8 cellular contexts compared by ENCODE assay signal in genomic region chr4:498328-498919, GRCh38. TPM values are rescaled to one million over a fixed set of nuclear protein-coding genes. Genes with fewer than 3 reads are reported as not detected.
DNase-seq lines count a peak whose midpoint lies in the region; ATAC-seq and TF ChIP-seq lines count a peak whose summit lies in the region.

No MANE protein-coding gene starts in this region.

- H4K91ac ChIP-seq in IMR-90 (ENCODE audit: insufficient read depth, low read depth, low read length): no peak overlapping the region

- intact Hi-C loops in activated CD4-positive, alpha-beta T cell treated with anti-CD3 and anti-CD28 coated beads for 36 hours (cut with DNase I, micrococcal nuclease): loop anchor here in 1 of 2 experiments (2.0 kb wide), 1 partner anchor 162 kb away; the partner anchor contains the start of gene ZNF141
- intact Hi-C loops in IMR-90 (cut with micrococcal nuclease): no loop called here
- intact Hi-C loops in MCF 10A (cut with micrococcal nuclease): no loop called here
- intact Hi-C loops in right lobe of liver (cut with DNase I): no loop called here
- intact Hi-C loops in transverse colon (cut with DNase I; ENCODE audit: low total_unique reads): no loop called here

- no peak overlapping the region; the same call in 1 of the 2 replicates for H2AK5ac ChIP-seq in IMR-90 (ENCODE audit: low read depth, low read length)

- H4K20me1 ChIP-seq in IMR-90 (ENCODE audit: insufficient read depth, low read length): no peaks in the 10 kb centered on the region

- H2AK9ac ChIP-seq in IMR-90 (replicated peaks; ENCODE audit: low read depth, low read length, poor library complexity): no peak overlapping the region

- peak overlapping the region; percentile 40 for H2BK5ac ChIP-seq in IMR-90 (ENCODE audit: low read depth, low read length, poor library complexity, severe bottlenecking)

- peak overlapping the region; percentile 94 for H3K4me3 Mint-ChIP-seq in activated CD4-positive, alpha-beta T cell treated with anti-CD3 and anti-CD28 coated beads for 36 hours
- H3K4me3 Mint-ChIP-seq in MCF 10A (ENCODE audit: unreplicated experiment): peak overlapping the region; percentile 98

- DNase-seq in activated CD4-positive, alpha-beta T cell treated with anti-CD3 and anti-CD28 coated beads for 36 hours: no peak
- no peak for DNase-seq in activated CD4-positive, alpha-beta T cell treated with anti-CD3 and anti-CD28 coated beads for 1 hour
- no peak for DNase-seq in IMR-90
- no peak for DNase-seq in MCF 10A (ENCODE audit: unreplicated experiment)
- no peak for DNase-seq in right lobe of liver
- DNase-seq in transverse colon: no peak
- DNase-seq in DMS79 (lab: John Stamatoyannopoulos, UW): no peak

- TF ChIP-seq RAD21 in IMR-90 (IDR thresholded peaks at IDR 0.05; ENCODE audit: low read length): no peak

- peaks cover 33% of the 10 kb centered on the region for H3K4me1 Mint-ChIP-seq in activated CD4-positive, alpha-beta T cell treated with anti-CD3 and anti-CD28 coated beads for 36 hours
- peaks cover 12% of the 10 kb centered on the region for H3K4me1 Mint-ChIP-seq in MCF 10A (ENCODE audit: insufficient read depth, unreplicated experiment)

- no peak overlapping the region; the same call in 1 of the 2 replicates for H3K23ac ChIP-seq in IMR-90 (ENCODE audit: low read depth, low read length)

- H3K27ac ChIP-seq in IMR-90 (ENCODE audit: insufficient read depth, low read length) (peak overlapping the region; percentile 76; the same call in 1 of the 2 replicates), right lobe of liver (peak overlapping the region; percentile 51 to 86 (median 67)), transverse colon (peak overlapping the region; percentile 87 to 96 (median 93))

- H3K9me3 Mint-ChIP-seq in activated CD4-positive, alpha-beta T cell treated with anti-CD3 and anti-CD28 coated beads for 36 hours (ENCODE audit: low read depth): peaks cover 14% of the 10 kb centered on the region
- H3K9me3 Mint-ChIP-seq in MCF 10A (ENCODE audit: unreplicated experiment): no peaks in the 10 kb centered on the region

- TF ChIP-seq CTCF in IMR-90 (conservative IDR thresholded peaks at IDR 0.05; ENCODE audit: low read depth, low read length) (no peak), MCF 10A (IDR thresholded peaks at IDR 0.05; ENCODE audit: unreplicated experiment) (no peak), right lobe of liver (IDR thresholded peaks at IDR 0.05) (no peak), transverse colon (IDR thresholded peaks at IDR 0.05) (no peak)

- no peak overlapping the region for H4K5ac ChIP-seq in IMR-90 (ENCODE audit: low read depth, low read length)

- peaks cover 67% of the 10 kb centered on the region for H3K36me3 Mint-ChIP-seq in activated CD4-positive, alpha-beta T cell treated with anti-CD3 and anti-CD28 coated beads for 36 hours (ENCODE audit: low read depth)
- H3K36me3 Mint-ChIP-seq in MCF 10A (ENCODE audit: insufficient read depth, unreplicated experiment): peaks cover 50% of the 10 kb centered on the region

- H4K8ac ChIP-seq in IMR-90 (ENCODE audit: low read depth in 2 of 2, low read length in 2 of 2): peak overlapping the region; percentile 28 to 98; a peak in 2 of 4 replicates

- peak overlapping the region; percentile 93 for H3K4me3 ChIP-seq in IMR-90 (ENCODE audit: insufficient read depth, low read depth, low read length)
- peak overlapping the region; percentile 75 to 100 (median 97) for H3K4me3 ChIP-seq in right lobe of liver
- H3K4me3 ChIP-seq in transverse colon: peak overlapping the region; percentile 95 to 100 (median 97)

- peaks cover 27% of the 10 kb centered on the region for H3K36me3 ChIP-seq in IMR-90 (ENCODE audit: control insufficient read depth, insufficient read depth, low read length)
- H3K36me3 ChIP-seq in right lobe of liver: peaks cover 0 to 16% (median 2%) of the 10 kb centered on the region in 4 donors
- H3K36me3 ChIP-seq in transverse colon: peaks cover 0 to 18% (median 8%) of the 10 kb centered on the region in 4 donors

- TF ChIP-seq EP300 in transverse colon (IDR thresholded peaks at IDR 0.05; ENCODE audit: low read depth): no peak

- no peak overlapping the region for H3K18ac ChIP-seq in IMR-90 (ENCODE audit: low read depth, low read length)

- TF ChIP-seq POLR2A in IMR-90 (IDR thresholded peaks at IDR 0.05; ENCODE audit: low read depth, low read length) (no peak), right lobe of liver (IDR thresholded peaks at IDR 0.05) (no peak), transverse colon (IDR thresholded peaks at IDR 0.05) (no peak)

- H3K56ac ChIP-seq in IMR-90 (ENCODE audit: extremely low read depth, insufficient read depth, low read length): no peak overlapping the region

- H3K4me1 ChIP-seq in IMR-90 (ENCODE audit: control insufficient read depth, insufficient read depth, low read length): peaks cover 3% of the 10 kb centered on the region; the same call in 1 of the 2 replicates
- H3K4me1 ChIP-seq in right lobe of liver: peaks cover 0 to 9% (median 4%) of the 10 kb centered on the region in 4 donors
- peaks cover 14 to 22% (median 16%) of the 10 kb centered on the region in 4 donors for H3K4me1 ChIP-seq in transverse colon

- no CpG with 5 or more reads among the region's 17 CpGs for WGBS in IMR-90 (ENCODE audit: extremely low coverage in 2 of 2, insufficient read length in 1 of 2), 2 experiments
- WGBS in right lobe of liver (ENCODE audit: insufficient coverage, low coverage, low lambda C conversion rate, missing lambda C conversion rate): 4% methylated on average over 16 of the region's 17 CpGs
- WGBS in transverse colon (ENCODE audit: low coverage in 1 of 2), 2 donors: 8 to 10% methylated on average over 8 to 17 of the region's 17 CpGs

- peak overlapping the region; percentile 97 for H3K27ac Mint-ChIP-seq in activated CD4-positive, alpha-beta T cell treated with anti-CD3 and anti-CD28 coated beads for 36 hours
- H3K27ac Mint-ChIP-seq in MCF 10A (ENCODE audit: low read depth, unreplicated experiment): peak overlapping the region; percentile 100

- H3K9ac ChIP-seq in IMR-90 (ENCODE audit: low read depth, low read length): peak overlapping the region; percentile 89

- ATAC-seq in activated CD4-positive, alpha-beta T cell treated with anti-CD3 and anti-CD28 coated beads for 36 hours: peak; percentile 23
- no peak for ATAC-seq in IMR-90 (ENCODE audit: low read depth)
- peak in 3 of 4 donors; percentile 15 to 41 (median 32) for ATAC-seq in right lobe of liver
- no peak for ATAC-seq in HG02885 (IDR thresholded peaks at IDR 0.05; ENCODE audit: poor library complexity, unreplicated experiment)

- 0 out of 2 replicates have a peak overlapping the region, but pooled peaks have one; percentile 75 for H3K4ac ChIP-seq in IMR-90 (ENCODE audit: low read depth, low read length)

- peak overlapping the region; percentile 88 for H3K4me2 ChIP-seq in IMR-90 (ENCODE audit: low read depth, low read length)

- dilution Hi-C loops in IMR-90 (cut with HindIII; ENCODE audit: low sequenced_read_pairs, unreplicated experiment): no loop called here

- H2BK20ac ChIP-seq in IMR-90 (ENCODE audit: low read depth, low read length): no peak overlapping the region

- H3K9me3 ChIP-seq in IMR-90 (ENCODE audit: control insufficient read depth, insufficient read depth, low read length) (peaks cover 11% of the 10 kb centered on the region), right lobe of liver (no peaks in the 10 kb centered on the region), transverse colon (peaks cover 8 to 19% of the 10 kb centered on the region in 2 donors)

- no peak overlapping the region for H2AFZ ChIP-seq in IMR-90 (replicated peaks; ENCODE audit: low read length, poor library complexity)

- H2BK15ac ChIP-seq in IMR-90 (ENCODE audit: low read depth, low read length): no peak overlapping the region

- no peak overlapping the region for H3K14ac ChIP-seq in IMR-90 (replicated peaks; ENCODE audit: low read depth, low read length)

- no peak overlapping the region for H2BK120ac ChIP-seq in IMR-90 (ENCODE audit: low read depth, low read length)

- in situ Hi-C loops in IMR-90 (cut with MboI; ENCODE audit: low sequenced_read_pairs) (no loop called here), transverse colon (cut with MboI; ENCODE audit: low pct_ligation_motif_present in 1 of 4, low pct_unique_long_range_greater_than_20kb in 1 of 4, low sequenced_read_pairs in 3 of 4) (no loop called here)

- BruUV-seq in IMR-90 (replicated peaks; lab: Mats Ljungman, UMichigan): TSS peak; percentile 39
- BruUV-seq in MCF 10A (replicated peaks; lab: Mats Ljungman, UMichigan): TSS peak; percentile 65

- CTCF ChIA-PET in activated CD4-positive, alpha-beta T cell treated with anti-CD3 and anti-CD28 coated beads for 36 hours (lab: Charles Lee): interaction anchor here (0.6 to 0.7 kb wide), 2 partner anchors 12 to 386 kb away, joined by 4 read pairs; no protein-coding TSS in a partner anchor
- CTCF ChIA-PET in IMR-90 (lab: Yijun Ruan, JAX): interaction anchor here (0.7 kb wide), 1 partner anchor 15 kb away, joined by 3 read pairs; no protein-coding TSS in a partner anchor
- CTCF ChIA-PET in MCF 10A (lab: Yijun Ruan, JAX): interaction anchor here (0.6 kb wide), 2 partner anchors 24 to 117 kb away, joined by 3 read pairs; no protein-coding TSS in a partner anchor

- no peaks in the 10 kb centered on the region for H3K27me3 Mint-ChIP-seq in activated CD4-positive, alpha-beta T cell treated with anti-CD3 and anti-CD28 coated beads for 36 hours
- no peaks in the 10 kb centered on the region for H3K27me3 Mint-ChIP-seq in MCF 10A (ENCODE audit: insufficient read depth, unreplicated experiment)

- peaks cover 30 to 57% of the 10 kb centered on the region in 2 experiments for H3K79me1 ChIP-seq in IMR-90 (ENCODE audit: low read depth in 1 of 2, low read length in 2 of 2)

- H3K27me3 ChIP-seq in IMR-90 (ENCODE audit: control insufficient read depth, insufficient read depth, low read length) (no peaks in the 10 kb centered on the region), right lobe of liver (no peaks in the 10 kb centered on the region), transverse colon (no peaks in the 10 kb centered on the region)

- POLR2A ChIA-PET in activated CD4-positive, alpha-beta T cell treated with anti-CD3 and anti-CD28 coated beads for 36 hours (lab: Charles Lee): no interaction called here
- POLR2A ChIA-PET in IMR-90 (lab: Charles Lee; ENCODE audit: unreplicated experiment) (no interaction called here), MCF 10A (lab: Yijun Ruan, JAX) (interaction anchor here (0.6 to 1.3 kb wide), 10 partner anchors 14 to 441 kb away, joined by 3 to 10 read pairs (median 4); partner anchors contain the start of genes ATP5ME, MYL5 and ZNF141)

- peaks cover 7% of the 10 kb centered on the region for H3K9me1 ChIP-seq in IMR-90 (ENCODE audit: insufficient read depth, low read length)

RNA-seq across cellular contexts. Expression of gene ZNF721, which starts 0.5 kb away (rescaled TPM):
- total RNA-seq in activated CD4-positive, alpha-beta T cell treated with anti-CD3 and anti-CD28 coated beads for 36 hours: 10 to 100 TPM; 32.3 to 37.9 TPM
- total RNA-seq in IMR-90 (2012; rRNA removed): 10.8 and 13.6 TPM in 2 replicates
- 5.1 and 5.5 TPM in 2 replicates for polyA plus RNA-seq in IMR-90 (2012; rRNA removed)
- polyA plus RNA-seq in IMR-90 (2012; cell fraction: cytosol; rRNA removed): 0.81 and 2.2 TPM in 2 replicates
- polyA plus RNA-seq in IMR-90 (2012; cell fraction: nucleus; rRNA removed; ENCODE audit: low replicate concordance): 1.3 and 7.3 TPM in 2 replicates
- 37.8 and 41.2 TPM in 2 replicates for total RNA-seq in MCF 10A (2022)
- total RNA-seq in right lobe of liver: 10 to 100 TPM in 3 of 6 experiments, 1 to 10 TPM in 3; 7.1 to 12.7 (median 10.0) TPM
- 10 to 100 TPM; 20.6 to 46.0 (median 38.4) TPM for total RNA-seq in transverse colon

RNA-seq across cellular contexts. Expression of gene PIGG, which starts 0.6 kb away (rescaled TPM):
- total RNA-seq in activated CD4-positive, alpha-beta T cell treated with anti-CD3 and anti-CD28 coated beads for 36 hours: 10 to 100 TPM; 39.9 to 48.2 TPM
- 21.7 and 26.4 TPM in 2 replicates for total RNA-seq in IMR-90 (2012; rRNA removed)
- 31.8 and 33.0 TPM in 2 replicates for polyA plus RNA-seq in IMR-90 (2012; rRNA removed)
- polyA plus RNA-seq in IMR-90 (2012; cell fraction: cytosol; rRNA removed): 16.8 and 23.0 TPM in 2 replicates
- 180 and 230 TPM in 2 replicates for polyA plus RNA-seq in IMR-90 (2012; cell fraction: nucleus; rRNA removed; ENCODE audit: low replicate concordance)
- total RNA-seq in MCF 10A (2022): 74.5 and 85.7 TPM in 2 replicates
- 10 to 100 TPM; 16.4 to 23.1 (median 19.9) TPM for total RNA-seq in right lobe of liver
- total RNA-seq in transverse colon: 100 to 1,000 TPM in 1 of 4 donors, 10 to 100 TPM in 3; 46.6 to 202 (median 72.5) TPM

Comparison
In these comparisons a context has a peak if more than half of its experiments do, and no peak if none do; other contexts are left out.
1. ATAC-seq: peak in activated CD4-positive, alpha-beta T cell treated with anti-CD3 and anti-CD28 coated beads for 36 hours (single experiment) and right lobe of liver (3 of 4); none in IMR-90 (single experiment) and HG02885 (single experiment).
2. Peak in every context shown above with its lines, with median percentiles within 50 percentile points of each other: H3K27ac ChIP-seq and H3K4me3 ChIP-seq.